2 cellular contexts compared by ENCODE assay signal in the genomic region with DNA sequence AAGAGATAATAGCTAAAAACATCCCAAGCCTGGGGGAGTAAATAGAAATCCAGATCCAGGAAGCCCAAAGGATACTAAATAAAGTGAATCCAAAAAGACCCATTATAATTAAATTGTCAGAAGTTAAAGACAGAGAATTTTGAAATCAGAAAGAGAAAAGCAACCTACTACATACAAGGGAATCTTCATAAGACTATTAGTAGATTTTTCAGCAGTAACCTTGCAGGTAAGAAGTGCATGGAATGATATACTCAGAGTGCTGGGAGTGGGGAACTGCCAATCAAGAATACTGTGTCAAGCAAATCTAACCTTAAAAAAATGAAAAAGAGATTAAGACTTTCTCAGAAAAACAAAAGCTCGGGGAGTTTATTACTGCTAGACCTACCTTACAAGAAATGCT.
TF ChIP-seq lines count a peak whose summit lies in the region.

No MANE protein-coding gene starts in this region.

TF ChIP-seq in HCT116, 20 proteins besides CTCF, POLR2A, EP300 and RAD21:
- TF ChIP-seq TCF7L2 (IDR thresholded peaks at IDR 0.05; ENCODE audit: borderline replicate concordance, extremely low read depth, insufficient read depth, insufficient read length) (no peak), CBX3 (IDR thresholded peaks at IDR 0.05; ENCODE audit: low read depth) (0 out of 2 replicates have a peak, but pooled peaks have one; percentile 37)

TF ChIP-seq in GM12878, 131 proteins besides CTCF, POLR2A, EP300 and RAD21:
- no peak for TF ChIP-seq CHD4 (IDR thresholded peaks at IDR 0.05)
- TF ChIP-seq CBX5 (IDR thresholded peaks at IDR 0.05; ENCODE audit: low read depth) = peak; percentile 88
- no peak for TF ChIP-seq TBL1XR1 (IDR thresholded peaks at IDR 0.05; ENCODE audit: low read depth, low read length)
- TF ChIP-seq, protein P1, sequence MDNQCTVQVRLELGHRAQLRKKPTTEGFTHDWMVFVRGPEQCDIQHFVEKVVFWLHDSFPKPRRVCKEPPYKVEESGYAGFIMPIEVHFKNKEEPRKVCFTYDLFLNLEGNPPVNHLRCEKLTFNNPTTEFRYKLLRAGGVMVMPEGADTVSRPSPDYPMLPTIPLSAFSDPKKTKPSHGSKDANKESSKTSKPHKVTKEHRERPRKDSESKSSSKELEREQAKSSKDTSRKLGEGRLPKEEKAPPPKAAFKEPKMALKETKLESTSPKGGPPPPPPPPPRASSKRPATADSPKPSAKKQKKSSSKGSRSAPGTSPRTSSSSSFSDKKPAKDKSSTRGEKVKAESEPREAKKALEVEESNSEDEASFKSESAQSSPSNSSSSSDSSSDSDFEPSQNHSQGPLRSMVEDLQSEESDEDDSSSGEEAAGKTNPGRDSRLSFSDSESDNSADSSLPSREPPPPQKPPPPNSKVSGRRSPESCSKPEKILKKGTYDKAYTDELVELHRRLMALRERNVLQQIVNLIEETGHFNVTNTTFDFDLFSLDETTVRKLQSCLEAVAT (IDR thresholded peaks at IDR 0.05) = no peak
- no peak for TF ChIP-seq SMARCA5 (IDR thresholded peaks at IDR 0.05)
- no peak for TF ChIP-seq BACH1 (IDR thresholded peaks at IDR 0.05; ENCODE audit: borderline replicate concordance)
- TF ChIP-seq, protein P2, sequence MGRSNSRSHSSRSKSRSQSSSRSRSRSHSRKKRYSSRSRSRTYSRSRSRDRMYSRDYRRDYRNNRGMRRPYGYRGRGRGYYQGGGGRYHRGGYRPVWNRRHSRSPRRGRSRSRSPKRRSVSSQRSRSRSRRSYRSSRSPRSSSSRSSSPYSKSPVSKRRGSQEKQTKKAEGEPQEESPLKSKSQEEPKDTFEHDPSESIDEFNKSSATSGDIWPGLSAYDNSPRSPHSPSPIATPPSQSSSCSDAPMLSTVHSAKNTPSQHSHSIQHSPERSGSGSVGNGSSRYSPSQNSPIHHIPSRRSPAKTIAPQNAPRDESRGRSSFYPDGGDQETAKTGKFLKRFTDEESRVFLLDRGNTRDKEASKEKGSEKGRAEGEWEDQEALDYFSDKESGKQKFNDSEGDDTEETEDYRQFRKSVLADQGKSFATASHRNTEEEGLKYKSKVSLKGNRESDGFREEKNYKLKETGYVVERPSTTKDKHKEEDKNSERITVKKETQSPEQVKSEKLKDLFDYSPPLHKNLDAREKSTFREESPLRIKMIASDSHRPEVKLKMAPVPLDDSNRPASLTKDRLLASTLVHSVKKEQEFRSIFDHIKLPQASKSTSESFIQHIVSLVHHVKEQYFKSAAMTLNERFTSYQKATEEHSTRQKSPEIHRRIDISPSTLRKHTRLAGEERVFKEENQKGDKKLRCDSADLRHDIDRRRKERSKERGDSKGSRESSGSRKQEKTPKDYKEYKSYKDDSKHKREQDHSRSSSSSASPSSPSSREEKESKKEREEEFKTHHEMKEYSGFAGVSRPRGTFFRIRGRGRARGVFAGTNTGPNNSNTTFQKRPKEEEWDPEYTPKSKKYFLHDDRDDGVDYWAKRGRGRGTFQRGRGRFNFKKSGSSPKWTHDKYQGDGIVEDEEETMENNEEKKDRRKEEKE (IDR thresholded peaks at IDR 0.05) = no peak
- no peak for TF ChIP-seq EZH2 (IDR thresholded peaks at IDR 0.05; ENCODE audit: borderline replicate concordance, control insufficient read depth, low read depth, low read length)
